18 cellular contexts compared by ENCODE assay signal in the genomic region with DNA sequence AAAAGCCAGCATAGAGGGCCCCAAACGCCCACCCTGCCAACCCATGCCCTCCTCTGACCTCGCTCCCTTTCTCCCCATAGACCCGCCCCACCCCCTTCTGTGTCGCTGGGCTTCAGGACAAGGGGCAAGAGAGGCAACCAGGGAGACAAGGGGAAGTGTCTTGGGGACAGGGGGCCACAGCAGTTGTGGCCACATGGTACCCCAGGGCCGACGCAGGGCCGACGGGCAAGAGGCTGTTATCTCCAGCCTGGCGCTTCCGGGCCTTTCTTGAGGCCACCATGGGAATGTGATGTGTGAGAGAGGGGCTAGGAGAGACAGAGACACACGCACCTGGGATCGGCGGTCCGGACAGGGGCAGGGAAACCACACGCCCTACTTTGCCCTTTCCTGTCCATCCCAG.
"Had no signal": no experiment of that assay in that cellular context is flagged by ENCODE, and none has a peak within 500 bp of the region (broad histone marks: within the 10 kb centered on the region; RNA-seq: fewer than 3 reads in every experiment).

No MANE protein-coding gene starts in this region.

- FAIRE-seq: endometrium had no signal

- H3K27me3 ChIP-seq: testis had no signal

- H3K27me3 Mint-ChIP-seq: activated CD8-positive, alpha-beta memory T cell treated with anti-CD3 and anti-CD28 coated beads, Interleukin-2, amount 10 ng/mL, durations not matched to agents 7 days and 5 days; activated naive CD4-positive, alpha-beta T cell treated with anti-CD3 and anti-CD28 coated beads, Interleukin-2, amount 50 U/mL, for 24 hours; activated T-cell treated with anti-CD3 and anti-CD28 coated beads, Interleukin-2, amount 50 U/mL, for 24 hours; stimulated activated naive CD8-positive, alpha-beta T cell treated with anti-CD3 and anti-CD28 coated beads, Interleukin-15, amount 100 ng/mL, for 72 hours had no signal

- H3K36me3 Mint-ChIP-seq: activated CD8-positive, alpha-beta memory T cell treated with anti-CD3 and anti-CD28 coated beads, Interleukin-2, amount 10 ng/mL, durations not matched to agents 7 days and 5 days had no signal

- ATAC-seq: activated CD8-positive, alpha-beta memory T cell treated with anti-CD3 and anti-CD28 coated beads, Interleukin-2, amount 10 ng/mL, durations not matched to agents 7 days and 5 days; stimulated activated naive CD8-positive, alpha-beta T cell treated with anti-CD3 and anti-CD28 coated beads, Interleukin-15, amount 100 ng/mL, for 72 hours had no signal

- H3K9me3 ChIP-seq: esophagus squamous epithelium, testis, uterus had no signal

- H3K4me3 Mint-ChIP-seq: activated CD8-positive, alpha-beta memory T cell treated with anti-CD3 and anti-CD28 coated beads, Interleukin-2, amount 10 ng/mL, durations not matched to agents 7 days and 5 days; activated naive CD4-positive, alpha-beta T cell treated with anti-CD3 and anti-CD28 coated beads, Interleukin-2, amount 50 U/mL, for 24 hours; activated T-cell treated with anti-CD3 and anti-CD28 coated beads, Interleukin-2, amount 50 U/mL, for 24 hours; brain; stimulated activated naive CD8-positive, alpha-beta T cell treated with anti-CD3 and anti-CD28 coated beads, Interleukin-15, amount 100 ng/mL, for 72 hours had no signal

- H3K27ac Mint-ChIP-seq: activated CD8-positive, alpha-beta memory T cell treated with anti-CD3 and anti-CD28 coated beads, Interleukin-2, amount 10 ng/mL, durations not matched to agents 7 days and 5 days; activated naive CD4-positive, alpha-beta T cell treated with anti-CD3 and anti-CD28 coated beads, Interleukin-2, amount 50 U/mL, for 24 hours; activated T-cell treated with anti-CD3 and anti-CD28 coated beads, Interleukin-2, amount 50 U/mL, for 24 hours; stimulated activated naive CD8-positive, alpha-beta T cell treated with anti-CD3 and anti-CD28 coated beads, Interleukin-15, amount 100 ng/mL, for 72 hours had no signal

- DNase-seq: activated CD4-positive, alpha-beta T cell treated with anti-CD3 and anti-CD28 coated beads, Interleukin-2, amount 50 U/mL, for 48 hours; activated CD4-positive, CD25-positive, alpha-beta regulatory T cell treated with anti-CD3 and anti-CD28 coated beads, Interleukin-2, amount 50 U/mL, for 72 hours; activated CD8-positive, alpha-beta memory T cell treated with anti-CD3 and anti-CD28 coated beads, Interleukin-2, amount 10 ng/mL, durations not matched to agents 7 days and 5 days; activated effector memory CD4-positive, alpha-beta T cell treated with Interleukin-2 at 50 U/mL for 16 hours; activated T-cell treated with anti-CD3 and anti-CD28 coated beads, Interleukin-2, amount 50 U/mL, for 24 hours; esophagus squamous epithelium; foreskin fibroblast; mesendoderm; nephron progenitor cell; stimulated activated CD4-positive, alpha-beta T cell treated with anti-CD3 and anti-CD28 coated beads, Interleukin-4, amount 100 ng/mL, for 4 hours; stimulated activated naive CD8-positive, alpha-beta T cell treated with anti-CD3 and anti-CD28 coated beads, Interleukin-15, amount 100 ng/mL, for 72 hours; T-helper 2 cell; testis; uterus had no signal

- H3K36me3 ChIP-seq: uterus had no signal

- H3K27ac ChIP-seq: testis had no signal

- H3K9me3 Mint-ChIP-seq: activated naive CD4-positive, alpha-beta T cell treated with anti-CD3 and anti-CD28 coated beads, Interleukin-2, amount 50 U/mL, for 24 hours; activated T-cell treated with anti-CD3 and anti-CD28 coated beads, Interleukin-2, amount 50 U/mL, for 24 hours; brain; nephron progenitor cell; stimulated activated naive CD8-positive, alpha-beta T cell treated with anti-CD3 and anti-CD28 coated beads, Interleukin-15, amount 100 ng/mL, for 72 hours had no signal

- H3K4me3 ChIP-seq: esophagus squamous epithelium, skin epidermis, testis, uterus had no signal
